1 cellular context compared by ENCODE assay signal in genomic region chr11:65892661-65893317, GRCh38.
TF ChIP-seq lines count a peak whose summit lies in the region.

No MANE protein-coding gene starts in this region.

TF ChIP-seq in K562, 482 proteins besides CTCF, POLR2A, EP300 and RAD21 (continued from another document):
- peak; percentile 75; the same call in 1 of the 2 replicates for TF ChIP-seq THRB (CRISPR knock-in tag; conservative IDR thresholded peaks at IDR 0.05)
- TF ChIP-seq MEIS2 (IDR thresholded peaks at IDR 0.05; ENCODE audit: partially characterized antibody): no peak
- no peak for TF ChIP-seq ZBTB34 (CRISPR knock-in tag; IDR thresholded peaks at IDR 0.05)
- no peak for TF ChIP-seq ZFX (CRISPR knock-in tag; IDR thresholded peaks at IDR 0.05)
- TF ChIP-seq ZNF174 (CRISPR knock-in tag; IDR thresholded peaks at IDR 0.05): no peak
- TF ChIP-seq POLR2G (IDR thresholded peaks at IDR 0.05; ENCODE audit: low read depth, low read length): peak; percentile 73
- TF ChIP-seq ETS1 (conservative IDR thresholded peaks at IDR 0.05; ENCODE audit: control insufficient read depth, low read depth, low read length): 0 out of 2 replicates have a peak, but pooled peaks have one; percentile 25
- peak; percentile 80; the same call in 1 of the 2 replicates for TF ChIP-seq ZNF740 (CRISPR knock-in tag; IDR thresholded peaks at IDR 0.05)
- TF ChIP-seq ZNF740 (tag; IDR thresholded peaks at IDR 0.05): no peak
- TF ChIP-seq E2F4 (CRISPR knock-in tag; IDR thresholded peaks at IDR 0.05; ENCODE audit: low read depth): no peak
- peak; percentile 9; the same call in 1 of the 2 replicates for TF ChIP-seq CREB1 (IDR thresholded peaks at IDR 0.05)
- TF ChIP-seq CREB1 (CRISPR knock-in tag; IDR thresholded peaks at IDR 0.05): no peak
- TF ChIP-seq BDP1 (IDR thresholded peaks at IDR 0.05; ENCODE audit: insufficient read depth, insufficient read length): no peak
- TF ChIP-seq ZNF232 (CRISPR knock-in tag; IDR thresholded peaks at IDR 0.05): no peak
- no peak for TF ChIP-seq SLC30A9 (CRISPR knock-in tag; IDR thresholded peaks at IDR 0.05)
- no peak for TF ChIP-seq STAT5A (IDR thresholded peaks at IDR 0.05; ENCODE audit: borderline replicate concordance, low read length)
- no peak for TF ChIP-seq YY1 (IDR thresholded peaks at IDR 0.05; ENCODE audit: borderline replicate concordance in 1 of 3, control insufficient read depth in 1 of 3, extremely low read depth in 1 of 3, insufficient read depth in 3 of 3, insufficient read length in 1 of 3, insufficient replicate concordance in 2 of 3, low read depth in 1 of 3, low read length in 2 of 3)
- peak; percentile 23; the same call in 1 of the 2 replicates for TF ChIP-seq POLR2AphosphoS5 (IDR thresholded peaks at IDR 0.05; ENCODE audit: control insufficient read depth, insufficient read depth, low read depth, low read length)
- TF ChIP-seq ZNF282 (CRISPR knock-in tag; IDR thresholded peaks at IDR 0.05): no peak
- TF ChIP-seq PTRF (tag; IDR thresholded peaks at IDR 0.05): no peak
- TF ChIP-seq RBM17 (IDR thresholded peaks at IDR 0.05; ENCODE audit: borderline replicate concordance, low read depth, low read length): no peak
- no peak for TF ChIP-seq RFX7 (CRISPR knock-in tag; IDR thresholded peaks at IDR 0.05)
- no peak for TF ChIP-seq SRF (CRISPR knock-in tag; IDR thresholded peaks at IDR 0.05)
- TF ChIP-seq ZBTB26 (CRISPR knock-in tag; IDR thresholded peaks at IDR 0.05): no peak
- no peak for TF ChIP-seq HNRNPH1 (optimal IDR thresholded peaks at IDR 0.05; ENCODE audit: low read depth, low read length)
- no peak for TF ChIP-seq KDM4B (IDR thresholded peaks at IDR 0.05; ENCODE audit: borderline replicate concordance in 2 of 2, low read depth in 1 of 2)
- TF ChIP-seq OTX1 (CRISPR knock-in tag; IDR thresholded peaks at IDR 0.05): no peak
- TF ChIP-seq MCM2 (IDR thresholded peaks at IDR 0.05; ENCODE audit: low read depth): no peak
- no peak for TF ChIP-seq GABPB2 (CRISPR knock-in tag; conservative IDR thresholded peaks at IDR 0.05)
- TF ChIP-seq PRMT5 (CRISPR knock-in tag; IDR thresholded peaks at IDR 0.05): no peak
- peak; percentile 42 for TF ChIP-seq POLR2B (IDR thresholded peaks at IDR 0.05; ENCODE audit: low read depth, partially characterized antibody)
- no peak for TF ChIP-seq ZNF398 (CRISPR knock-in tag; IDR thresholded peaks at IDR 0.05)
- no peak for TF ChIP-seq ZNF354B (CRISPR knock-in tag; IDR thresholded peaks at IDR 0.05)
- no peak for TF ChIP-seq XRCC4 (IDR thresholded peaks at IDR 0.05; ENCODE audit: extremely low read depth, insufficient read depth, insufficient read length)
- no peak for TF ChIP-seq ARID4B (CRISPR knock-in tag; IDR thresholded peaks at IDR 0.05)
- no peak for TF ChIP-seq ZBTB11 (CRISPR knock-in tag; IDR thresholded peaks at IDR 0.05)
- TF ChIP-seq CBX5 (IDR thresholded peaks at IDR 0.05; ENCODE audit: borderline replicate concordance, low read depth): no peak
- TF ChIP-seq MXI1 (IDR thresholded peaks at IDR 0.05; ENCODE audit: low read depth, low read length): no peak
- TF ChIP-seq HMGN3 (IDR thresholded peaks at IDR 0.05; ENCODE audit: borderline replicate concordance, extremely low read depth, insufficient read length, low read depth, low read length): no peak
- no peak for TF ChIP-seq ASH1L (IDR thresholded peaks at IDR 0.05; ENCODE audit: borderline replicate concordance, low read depth, partially characterized antibody)
- no peak for TF ChIP-seq SRSF3 (IDR thresholded peaks at IDR 0.05; ENCODE audit: insufficient read depth, low read length)
- no peak for TF ChIP-seq TAF1 (IDR thresholded peaks at IDR 0.05; ENCODE audit: control insufficient read depth, extremely low read depth, insufficient read depth, low read length, severe bottlenecking)
- no peak for TF ChIP-seq ETV6 (IDR thresholded peaks at IDR 0.05; ENCODE audit: borderline replicate concordance in 1 of 2, low read depth in 2 of 2, low read length in 1 of 2)
- TF ChIP-seq ETV6 (CRISPR knock-in tag; IDR thresholded peaks at IDR 0.05; ENCODE audit: borderline replicate concordance): no peak
- TF ChIP-seq ZNF263 (CRISPR knock-in tag; IDR thresholded peaks at IDR 0.05; ENCODE audit: borderline replicate concordance): no peak
